ENCODE assay signal across 19 cellular contexts in genomic region chr11:71221201-71221600, GRCh38. TPM values are rescaled to one million over a fixed set of nuclear protein-coding genes. Genes with fewer than 3 reads are reported as not detected.
"Had no signal": no experiment of that assay in that cellular context is flagged by ENCODE, and none has a peak within 500 bp of the region (broad histone marks: within the 10 kb centered on the region; RNA-seq: fewer than 3 reads in every experiment).

No MANE protein-coding gene starts in this region.

- H3K27me3 ChIP-seq: pancreas, right lobe of liver, thyroid gland, upper lobe of left lung, vagina had no signal

- H3K36me3 ChIP-seq: heart left ventricle, pancreas, prostate gland, suprapubic skin, thyroid gland, upper lobe of left lung, vagina had no signal

- H3K4me3 ChIP-seq: heart left ventricle, pancreas, prostate gland, right lobe of liver, skin epidermis, suprapubic skin, thyroid gland, upper lobe of left lung, vagina had no signal

- H3K27ac ChIP-seq: heart left ventricle, pancreas, prostate gland, right lobe of liver, skin epidermis, suprapubic skin, thyroid gland, upper lobe of left lung, vagina had no signal

- ATAC-seq: heart left ventricle, right lobe of liver had no signal

- DNase-seq: erythroblast; foreskin melanocyte; heart left ventricle; hippocampal formation; midbrain; naive B cell; occipital lobe; stimulated activated CD4-positive, alpha-beta T cell treated with anti-CD3 and anti-CD28 coated beads, Interleukin-12 subunit alpha, Interleukin-12 subunit beta, amount 100 ng/mL, for 4 hours; stimulated activated CD4-positive, alpha-beta T cell treated with anti-CD3 and anti-CD28 coated beads, Interleukin-2, amount 100 ng/mL, for 48 hours; stimulated activated naive CD4-positive, alpha-beta T cell treated with Interleukin-2 at 50 U/mL for 16 hours; thyroid gland; upper lobe of left lung had no signal

- H3K9me3 ChIP-seq: pancreas, prostate gland, right lobe of liver, thyroid gland had no signal

- H3K4me1 ChIP-seq: heart left ventricle, pancreas, prostate gland, suprapubic skin, upper lobe of left lung, vagina had no signal

RNA-seq across cellular contexts. Expression of gene SHANK2, which starts 31.2 kb away (rescaled TPM):
- total RNA-seq: endothelial cell of umbilical vein had no signal
